ENCODE assay signal across 9 cellular contexts in genomic region chr13:45441633-45442032, GRCh38. TPM values are rescaled to one million over a fixed set of nuclear protein-coding genes. Genes with fewer than 3 reads are reported as not detected.
DNase-seq lines count a peak whose midpoint lies in the region; ATAC-seq and TF ChIP-seq lines count a peak whose summit lies in the region.
"Had no signal": no experiment of that assay in that cellular context is flagged by ENCODE, and none has a peak within 500 bp of the region (broad histone marks: within the 10 kb centered on the region; RNA-seq: fewer than 3 reads in every experiment).

No MANE protein-coding gene starts in this region.

- no peak overlapping the region for H3K9ac ChIP-seq in parathyroid adenoma

- ATAC-seq in HG03520 (IDR thresholded peaks at IDR 0.05; ENCODE audit: unreplicated experiment): peak; percentile 73
- ATAC-seq in GM19328 (IDR thresholded peaks at IDR 0.05; ENCODE audit: unreplicated experiment): no peak

- H3K4me1 ChIP-seq in parathyroid adenoma: peaks cover 5% of the 10 kb centered on the region
- peaks cover 0 to 6% (median 5%) of the 10 kb centered on the region in 3 donors for H3K4me1 ChIP-seq in esophagus squamous epithelium

- no peaks in the 10 kb centered on the region for H3K79me2 ChIP-seq in parathyroid adenoma

- H3K36me3 ChIP-seq in parathyroid adenoma (ENCODE audit: control insufficient read depth, insufficient read depth, low read length) (no peaks in the 10 kb centered on the region), esophagus squamous epithelium (no peaks in the 10 kb centered on the region)

- no peak for TF ChIP-seq POLR2A in esophagus squamous epithelium (IDR thresholded peaks at IDR 0.05)

- peak; percentile 5 for DNase-seq in DMS 273 (lab: John Stamatoyannopoulos, UW; ENCODE audit: unreplicated experiment)
- no peak for DNase-seq in DMS 273 treated with DMSO at 0.1 percent for 48 hours (lab: John Stamatoyannopoulos, UW)
- DNase-seq in amniotic epithelial cell (ENCODE audit: low read depth): peak; percentile 16
- no peak for DNase-seq in esophagus squamous epithelium (lab: John Stamatoyannopoulos, UW)
- no peak for DNase-seq in NCI-H1105 (lab: John Stamatoyannopoulos, UW)

- no peak overlapping the region for H3K4me2 ChIP-seq in parathyroid adenoma (ENCODE audit: low read length)

- no peaks in the 10 kb centered on the region for H3K9me3 ChIP-seq in parathyroid adenoma (ENCODE audit: control insufficient read depth, low read length)
- no peaks in the 10 kb centered on the region for H3K9me3 ChIP-seq in esophagus squamous epithelium

- intact Hi-C loops in esophagus squamous epithelium (cut with DNase I): no loop called here

- H3K27ac ChIP-seq in parathyroid adenoma (no peak overlapping the region), esophagus squamous epithelium (peak overlapping the region in 2 of 4 donors; percentile 39 to 49)
- H3K27ac ChIP-seq: 22Rv1 had no signal

- H3K4me3 ChIP-seq in parathyroid adenoma (ENCODE audit: low read depth, low read length) (no peak overlapping the region), esophagus squamous epithelium (no peak overlapping the region)

- no peaks in the 10 kb centered on the region for H3K27me3 ChIP-seq in parathyroid adenoma (ENCODE audit: control insufficient read depth, insufficient read depth, low read length)
- peaks cover 0 to 12% (median 0%) of the 10 kb centered on the region in 4 donors for H3K27me3 ChIP-seq in esophagus squamous epithelium

- WGBS in esophagus squamous epithelium, 2 donors: 14 to 24% methylated on average over 2 of the region's 2 CpGs

- peak overlapping the region; percentile 33 for H2AFZ ChIP-seq in parathyroid adenoma

- TF ChIP-seq CTCF in parathyroid adenoma (IDR thresholded peaks at IDR 0.05) (no peak), esophagus squamous epithelium (IDR thresholded peaks at IDR 0.05) (peak in 2 of 6 experiments; percentile 8 to 24)

RNA-seq across cellular contexts. Expression of gene COG3, which starts 23.1 kb away (rescaled TPM):
- 10 to 100 TPM; 16.5 to 26.3 (median 21.5) TPM for total RNA-seq in esophagus squamous epithelium

RNA-seq across cellular contexts. Expression of gene SLC25A30, which starts 23.5 kb away (rescaled TPM):
- 1 to 10 TPM; 1.7 to 6.7 (median 5.8) TPM for total RNA-seq in esophagus squamous epithelium

Comparison
In these comparisons a context has a peak if more than half of its experiments do, and no peak if none do; other contexts are left out.
1. DNase-seq: peak in DMS 273 (single experiment) and amniotic epithelial cell (single experiment); none in DMS 273 treated with DMSO at 0.1 percent for 48 hours (single experiment), esophagus squamous epithelium (single experiment) and NCI-H1105 (single experiment).